ENCODE assay signal across 1 cellular context in genomic region chr12:104456417-104456949, GRCh38.
TF ChIP-seq lines count a peak whose summit lies in the region.

Gene CHST11, plus strand, starts transcription at chr12:104456948.

TF ChIP-seq in SK-N-SH, 30 proteins besides CTCF, POLR2A, EP300 and RAD21 (continued from another document):
- no peak for TF ChIP-seq ZBTB33 (IDR thresholded peaks at IDR 0.05; ENCODE audit: borderline replicate concordance, low read depth)
- TF ChIP-seq FOSL2 (IDR thresholded peaks at IDR 0.05; ENCODE audit: borderline replicate concordance, low read depth): 0 out of 2 replicates have a peak, but pooled peaks have one; percentile 2
- no peak for TF ChIP-seq ELF1 (IDR thresholded peaks at IDR 0.05)
- TF ChIP-seq YY1 (IDR thresholded peaks at IDR 0.05; ENCODE audit: low read depth): peak; percentile 42; the same call in 1 of the 2 replicates
- TF ChIP-seq JUND (IDR thresholded peaks at IDR 0.05): no peak
- TF ChIP-seq MXI1 (IDR thresholded peaks at IDR 0.05; ENCODE audit: low read depth, low read length): peak; percentile 70
- no peak; the same call in 1 of the 2 replicates for TF ChIP-seq SMC3 (IDR thresholded peaks at IDR 0.05; ENCODE audit: low read depth, low read length)
- TF ChIP-seq PBX3 (IDR thresholded peaks at IDR 0.05): peak; percentile 33
- TF ChIP-seq NRF1 (IDR thresholded peaks at IDR 0.05; ENCODE audit: low read depth, low read length): no peak
- peak; percentile 76; the same call in 1 of the 2 replicates for TF ChIP-seq MAX (IDR thresholded peaks at IDR 0.05; ENCODE audit: low read depth)
- no peak for TF ChIP-seq EZH2phosphoT487 (IDR thresholded peaks at IDR 0.05; ENCODE audit: borderline replicate concordance, low read depth)
- peak; percentile 35; the same call in 1 of the 2 replicates for TF ChIP-seq TCF12 (IDR thresholded peaks at IDR 0.05)
- TF ChIP-seq GATA2 (CRISPR knock-in tag; IDR thresholded peaks at IDR 0.05): no peak
- peak; percentile 44; the same call in 1 of the 2 replicates for TF ChIP-seq RCOR1 (IDR thresholded peaks at IDR 0.05; ENCODE audit: low read length)
- peak; percentile 39 for TF ChIP-seq CHD2 (IDR thresholded peaks at IDR 0.05; ENCODE audit: low read length, partially characterized antibody)
- TF ChIP-seq TEAD4 (IDR thresholded peaks at IDR 0.05; ENCODE audit: borderline replicate concordance, insufficient read depth): no peak
- TF ChIP-seq GABPA (IDR thresholded peaks at IDR 0.05; ENCODE audit: low read depth): no peak
- no peak for TF ChIP-seq NFIC (IDR thresholded peaks at IDR 0.05; ENCODE audit: borderline replicate concordance)
- no peak for TF ChIP-seq POLR2AphosphoS5 (IDR thresholded peaks at IDR 0.05; ENCODE audit: low read depth, low read length)
